Comparison of ENCODE assay signal across 12 cellular contexts in genomic region chr15:22788004-22788403, GRCh38. TPM values are rescaled to one million over a fixed set of nuclear protein-coding genes. Genes with fewer than 3 reads are reported as not detected.
DNase-seq lines count a peak whose midpoint lies in the region; ATAC-seq and TF ChIP-seq lines count a peak whose summit lies in the region.
"Had no signal": no experiment of that assay in that cellular context is flagged by ENCODE, and none has a peak within 500 bp of the region (broad histone marks: within the 10 kb centered on the region; RNA-seq: fewer than 3 reads in every experiment).

No MANE protein-coding gene starts in this region.

- H3K4me1 ChIP-seq in breast epithelium: no peaks in the 10 kb centered on the region
- peaks cover 9% of the 10 kb centered on the region for H3K4me1 ChIP-seq in suprapubic skin

- no peak overlapping the region for H3K27ac Mint-ChIP-seq in MCF 10A (ENCODE audit: low read depth, unreplicated experiment)
- no peak overlapping the region for H3K27ac Mint-ChIP-seq in stimulated activated naive CD8-positive, alpha-beta T cell treated with anti-CD3 and anti-CD28 coated beads, Interleukin-15, amount 100 ng/mL, for 72 hours

- POLR2A ChIA-PET in MCF 10A (lab: Yijun Ruan, JAX): interaction anchor here (1.1 to 1.2 kb wide), 2 partner anchors 13 to 52 kb away, joined by 3 to 8 read pairs; no protein-coding TSS in a partner anchor

- H3K27me3 ChIP-seq in breast epithelium: no peaks in the 10 kb centered on the region
- no peaks in the 10 kb centered on the region for H3K27me3 ChIP-seq in suprapubic skin
- H3K27me3 ChIP-seq: heart left ventricle had no signal

- H3K4me1 Mint-ChIP-seq in MCF 10A (ENCODE audit: insufficient read depth, unreplicated experiment): no peaks in the 10 kb centered on the region
- peaks cover 26% of the 10 kb centered on the region for H3K4me1 Mint-ChIP-seq in stimulated activated naive CD8-positive, alpha-beta T cell treated with anti-CD3 and anti-CD28 coated beads, Interleukin-15, amount 100 ng/mL, for 72 hours

- 97% methylated on average over 20 of the region's 20 CpGs for WGBS in suprapubic skin

- no peak for TF ChIP-seq EP300 in suprapubic skin (IDR thresholded peaks at IDR 0.05)

- H3K9me3 ChIP-seq in breast epithelium (peaks cover 7 to 11% of the 10 kb centered on the region in 2 donors), suprapubic skin (peaks cover 7% of the 10 kb centered on the region)

- no peak for DNase-seq in MCF 10A (ENCODE audit: unreplicated experiment)
- no peak for DNase-seq in breast epithelium (ENCODE audit: low spot score in 2 of 2)
- no peak for DNase-seq in fibroblast of the aortic adventitia (ENCODE audit: low read depth)
- DNase-seq in stimulated activated naive CD8-positive, alpha-beta T cell treated with anti-CD3 and anti-CD28 coated beads, Interleukin-15, amount 100 ng/mL, for 72 hours: no peak
- DNase-seq in suprapubic skin (ENCODE audit: low spot score in 2 of 2): no peak
- no peak for DNase-seq in NCI-H526 (lab: John Stamatoyannopoulos, UW)
- no peak for DNase-seq in GDM1 (lab: John Stamatoyannopoulos, UW)
- DNase-seq: cortex of kidney, NCI-H1092 treated with DMSO at 0.1 percent for 48 hours, NCI-H748 treated with DMSO at 0.1 percent for 48 hours had no signal

- H3K36me3 ChIP-seq in breast epithelium (no peaks in the 10 kb centered on the region), suprapubic skin (no peaks in the 10 kb centered on the region)

- intact Hi-C loops in MCF 10A (cut with micrococcal nuclease) (loop anchor here (5.0 kb wide), 1 partner anchor 49 kb away; the partner anchor contains the start of gene NIPA2), breast epithelium (cut with DNase I; ENCODE audit: low total_unique reads) (no loop called here)

- no peak for ATAC-seq in stimulated activated naive CD8-positive, alpha-beta T cell treated with anti-CD3 and anti-CD28 coated beads, Interleukin-15, amount 100 ng/mL, for 72 hours

- H3K4me3 ChIP-seq in breast epithelium (no peak overlapping the region), fibroblast of the aortic adventitia (ENCODE audit: low read depth, low read length) (peak overlapping the region; percentile 4), suprapubic skin (no peak overlapping the region)

- peaks cover 4% of the 10 kb centered on the region for H3K36me3 Mint-ChIP-seq in MCF 10A (ENCODE audit: insufficient read depth, unreplicated experiment)

- no peaks in the 10 kb centered on the region for H3K9me3 Mint-ChIP-seq in MCF 10A (ENCODE audit: unreplicated experiment)
- H3K9me3 Mint-ChIP-seq in stimulated activated naive CD8-positive, alpha-beta T cell treated with anti-CD3 and anti-CD28 coated beads, Interleukin-15, amount 100 ng/mL, for 72 hours: peaks cover 0 to 8% of the 10 kb centered on the region in 2 donors

- H3K27ac ChIP-seq in breast epithelium: no peak overlapping the region
- peak overlapping the region; percentile 94 for H3K27ac ChIP-seq in VCaP
- H3K27ac ChIP-seq in suprapubic skin: no peak overlapping the region

- no peak for TF ChIP-seq POLR2A in breast epithelium (IDR thresholded peaks at IDR 0.05)
- TF ChIP-seq POLR2A in suprapubic skin (IDR thresholded peaks at IDR 0.05): no peak

- CTCF ChIA-PET in MCF 10A (lab: Yijun Ruan, JAX): interaction anchor here (0.7 to 1.3 kb wide), 3 partner anchors 13 to 696 kb away, joined by 3 to 5 read pairs (median 3); no protein-coding TSS in a partner anchor

- H3K27me3 Mint-ChIP-seq in MCF 10A (ENCODE audit: insufficient read depth, unreplicated experiment): no peaks in the 10 kb centered on the region
- no peaks in the 10 kb centered on the region for H3K27me3 Mint-ChIP-seq in stimulated activated naive CD8-positive, alpha-beta T cell treated with anti-CD3 and anti-CD28 coated beads, Interleukin-15, amount 100 ng/mL, for 72 hours

- peak overlapping the region; percentile 84 for H3K4me3 Mint-ChIP-seq in MCF 10A (ENCODE audit: unreplicated experiment)
- peak overlapping the region; percentile 48 to 81 for H3K4me3 Mint-ChIP-seq in stimulated activated naive CD8-positive, alpha-beta T cell treated with anti-CD3 and anti-CD28 coated beads, Interleukin-15, amount 100 ng/mL, for 72 hours

- BruUV-seq in MCF 10A (replicated peaks; lab: Mats Ljungman, UMichigan): no TSS peak

- TF ChIP-seq CTCF in MCF 10A (IDR thresholded peaks at IDR 0.05; ENCODE audit: unreplicated experiment) (no peak), breast epithelium (IDR thresholded peaks at IDR 0.05) (no peak), VCaP (conservative IDR thresholded peaks at IDR 0.05) (no peak), fibroblast of the aortic adventitia (IDR thresholded peaks at IDR 0.05; ENCODE audit: insufficient read depth, low read length) (no peak), suprapubic skin (IDR thresholded peaks at IDR 0.05) (no peak)

RNA-seq across cellular contexts. Expression of gene NIPA1, which starts 1.6 kb away (rescaled TPM):
- total RNA-seq in MCF 10A (2022) (18.6 and 18.8 TPM in 2 replicates), breast epithelium (10 to 100 TPM in 1 of 3 donors, 1 to 10 TPM in 2; 5.4 to 15.4 (median 9.5) TPM), fibroblast of the aortic adventitia (ENCODE audit: low replicate concordance) (4.2 and 12.3 TPM in 2 replicates), suprapubic skin (10 to 100 TPM in 2 of 4 donors, 1 to 10 TPM in 2; 8.0 to 13.3 (median 10.3) TPM)

RNA-seq across cellular contexts. Expression of gene NIPA2, which starts 50.5 kb away (rescaled TPM):
- 50.4 and 51.9 TPM in 2 replicates for total RNA-seq in MCF 10A (2022)
- 10 to 100 TPM; 35.7 to 50.8 (median 40.3) TPM for total RNA-seq in breast epithelium
- total RNA-seq in fibroblast of the aortic adventitia (ENCODE audit: low replicate concordance): 74.7 and 75.3 TPM in 2 replicates
- total RNA-seq in suprapubic skin: 10 to 100 TPM; 22.5 to 36.4 (median 35.2) TPM
